Comparison of ENCODE assay signal across 12 cellular contexts in genomic region chr4:118964891-118965411, GRCh38.
DNase-seq lines count a peak whose midpoint lies in the region; ATAC-seq and TF ChIP-seq lines count a peak whose summit lies in the region.
"Had no signal": no experiment of that assay in that cellular context is flagged by ENCODE, and none has a peak within 500 bp of the region (broad histone marks: within the 10 kb centered on the region; RNA-seq: fewer than 3 reads in every experiment).

No MANE protein-coding gene starts in this region.

- H3K4me2 ChIP-seq in fibroblast of lung (ENCODE audit: extremely low read depth, insufficient read depth, low read length): no peak overlapping the region

- DNase-seq in AML-193 (lab: John Stamatoyannopoulos, UW) (peak; percentile 69 to 78), OCI-M1 (lab: John Stamatoyannopoulos, UW) (peak; percentile 48), fibroblast of lung (ENCODE audit: low read depth in 2 of 2) (peak; percentile 71 to 80), omental fat pad (ENCODE audit: low spot score) (no peak), epidermal melanocyte (ENCODE audit: insufficient read length, low spot score) (no peak), T-helper 2 cell (no peak), NCI-H2081 (lab: John Stamatoyannopoulos, UW) (no peak)
- DNase-seq in stimulated activated CD4-positive, alpha-beta T cell treated with anti-CD3 and anti-CD28 coated beads, Interleukin-4, amount 100 ng/mL, for 1 hour: no peak
- DNase-seq: activated CD4-positive, alpha-beta T cell treated with anti-CD3 and anti-CD28 coated beads, Interleukin-2, amount 50 U/mL, for 48 hours; activated effector memory CD4-positive, alpha-beta T cell treated with anti-CD3 and anti-CD28 coated beads, Interleukin-2, amount 50 U/mL, for 16 hours; NCI-H2029; T-helper 17 cell had no signal

- peak overlapping the region; percentile 25 for H2AFZ ChIP-seq in fibroblast of lung (ENCODE audit: low read length)

- H3K4me3 ChIP-seq in fibroblast of lung (replicated peaks in 1 of 4; ENCODE audit: control extremely low read depth in 1 of 4, insufficient read depth in 1 of 4, low read depth in 3 of 4, low read length in 4 of 4): no peak overlapping the region

- H3K9me3 ChIP-seq in fibroblast of lung (ENCODE audit: control insufficient read depth, insufficient read depth, low read depth, low read length): no peaks in the 10 kb centered on the region

- H3K27ac ChIP-seq in fibroblast of lung (ENCODE audit: insufficient read depth, low read length): no peak overlapping the region

- H3K36me3 ChIP-seq in fibroblast of lung (ENCODE audit: control insufficient read depth, insufficient read depth, low read length): no peaks in the 10 kb centered on the region

- H3K4me1 ChIP-seq in fibroblast of lung (ENCODE audit: control insufficient read depth, extremely low read depth, insufficient read depth, low read length): peaks cover 20% of the 10 kb centered on the region

- TF ChIP-seq CTCF in fibroblast of lung (conservative IDR thresholded peaks at IDR 0.05 in 1 of 2, IDR thresholded peaks at IDR 0.05 in 1 of 2; ENCODE audit: low read depth in 1 of 2, low read length in 2 of 2): no peak
- no peak for TF ChIP-seq CTCF in omental fat pad (IDR thresholded peaks at IDR 0.05)

- no peaks in the 10 kb centered on the region for H4K20me1 ChIP-seq in fibroblast of lung (ENCODE audit: control insufficient read depth, extremely low read depth, insufficient read depth, low read length)

- H3K79me2 ChIP-seq in fibroblast of lung (ENCODE audit: control insufficient read depth, insufficient read depth, low read length): no peaks in the 10 kb centered on the region

- peak; percentile 49 for ATAC-seq in omental fat pad (ENCODE audit: low FRiP score)
- ATAC-seq: T-helper 17 cell had no signal

- H3K9ac ChIP-seq in fibroblast of lung (ENCODE audit: insufficient read depth, low read length): no peak overlapping the region

- no peaks in the 10 kb centered on the region for H3K27me3 ChIP-seq in fibroblast of lung (ENCODE audit: control insufficient read depth, insufficient read depth, low read length)

Comparison
In these comparisons a context has a peak if more than half of its experiments do, and no peak if none do; other contexts are left out.
1. DNase-seq: peak in AML-193 (2 of 2), OCI-M1 (single experiment) and fibroblast of lung (2 of 2); none in omental fat pad (single experiment), stimulated activated CD4-positive, alpha-beta T cell treated with anti-CD3 and anti-CD28 coated beads, Interleukin-4, amount 100 ng/mL, for 1 hour (single experiment), epidermal melanocyte (single experiment), T-helper 2 cell (0 of 5) and NCI-H2081 (0 of 2).